1 cellular context compared by ENCODE assay signal in genomic region chr5:168984135-168984675, GRCh38.
TF ChIP-seq lines count a peak whose summit lies in the region.

No MANE protein-coding gene starts in this region.

TF ChIP-seq in WTC11, 78 proteins besides CTCF, POLR2A, EP300 and RAD21 (continued from another document):
- no peak for TF ChIP-seq STAT6 (CRISPR knock-in tag; conservative IDR thresholded peaks at IDR 0.05; ENCODE audit: low read depth)
- no peak for TF ChIP-seq CREM (CRISPR knock-in tag; IDR thresholded peaks at IDR 0.05)
- TF ChIP-seq ZBTB43 (CRISPR knock-in tag; IDR thresholded peaks at IDR 0.05): no peak
- no peak for TF ChIP-seq E2F4 (CRISPR knock-in tag; IDR thresholded peaks at IDR 0.05; ENCODE audit: borderline replicate concordance, low read depth)
- TF ChIP-seq ZNF423 (CRISPR knock-in tag; IDR thresholded peaks at IDR 0.05): no peak
- no peak for TF ChIP-seq CDX4 (CRISPR knock-in tag; IDR thresholded peaks at IDR 0.05; ENCODE audit: borderline replicate concordance)
- TF ChIP-seq NFATC4 (CRISPR knock-in tag; IDR thresholded peaks at IDR 0.05): no peak
- TF ChIP-seq EMX1 (CRISPR knock-in tag; IDR thresholded peaks at IDR 0.05): no peak
- TF ChIP-seq TP53 (CRISPR knock-in tag; IDR thresholded peaks at IDR 0.05): no peak
- TF ChIP-seq ERG (CRISPR knock-in tag; IDR thresholded peaks at IDR 0.05): no peak
- TF ChIP-seq USF1 (CRISPR knock-in tag; IDR thresholded peaks at IDR 0.05): no peak
- no peak for TF ChIP-seq CBFB (CRISPR knock-in tag; IDR thresholded peaks at IDR 0.05; ENCODE audit: low read depth)
- no peak for TF ChIP-seq ZNF512 (CRISPR knock-in tag; IDR thresholded peaks at IDR 0.05; ENCODE audit: borderline replicate concordance)
